In genomic region chr19:49150106-49150943, GRCh38 we compare ENCODE assay signal across 8 cellular contexts. TPM values are rescaled to one million over a fixed set of nuclear protein-coding genes. Genes with fewer than 3 reads are reported as not detected.
A peak's percentile ranks its signal among the peaks of the same experiment; 100 is the strongest.
DNase-seq lines count a peak whose midpoint lies in the region; ATAC-seq and TF ChIP-seq lines count a peak whose summit lies in the region.

No MANE protein-coding gene starts in this region.

- no peak for TF ChIP-seq CTCF in WI38 (IDR thresholded peaks at IDR 0.05; ENCODE audit: low read depth, low read length)

- peaks cover 0 to 5% of the 10 kb centered on the region in 2 donors for H3K27me3 ChIP-seq in duodenal mucosa (ENCODE audit: control insufficient read depth in 1 of 2, insufficient read depth in 2 of 2, low read length in 2 of 2)

- H3K9ac ChIP-seq in duodenal mucosa (ENCODE audit: low read depth in 1 of 2, low read length in 2 of 2): peak overlapping the region; percentile 98 to 99

- peaks cover 42 to 43% of the 10 kb centered on the region in 2 donors for H3K4me1 ChIP-seq in duodenal mucosa (ENCODE audit: control insufficient read depth in 1 of 2, insufficient read depth in 2 of 2, low read length in 2 of 2)

- H3K4me3 ChIP-seq in WI38 (ENCODE audit: low read depth, low read length) (peak overlapping the region; percentile 75), duodenal mucosa (ENCODE audit: low read depth in 1 of 2, low read length in 2 of 2) (peak overlapping the region; percentile 88 to 97)

- peak; percentile 81 for DNase-seq in AG20443 (ENCODE audit: low spot score)
- DNase-seq in H4 (ENCODE audit: low spot score): peak; percentile 79
- peak; percentile 78 for DNase-seq in NCI-H345 (lab: John Stamatoyannopoulos, UW)
- peak; percentile 93 for DNase-seq in left lobe of liver (ENCODE audit: low spot score)
- peak; percentile 29 for DNase-seq in stimulated activated CD4-positive, alpha-beta T cell treated with anti-CD3 and anti-CD28 coated beads, Interleukin-4, amount 100 ng/mL, for 24 hours

- H3K36me3 ChIP-seq in duodenal mucosa (ENCODE audit: control insufficient read depth in 1 of 2, insufficient read depth in 2 of 2, low read length in 2 of 2): no peaks in the 10 kb centered on the region

- no peaks in the 10 kb centered on the region for H3K9me3 ChIP-seq in duodenal mucosa (ENCODE audit: control insufficient read depth in 1 of 2, low read length in 2 of 2)

- H3K27ac ChIP-seq in duodenal mucosa (ENCODE audit: low read depth, low read length): peak overlapping the region; percentile 97

- peak; percentile 84 for ATAC-seq in left lobe of liver
- no peak for ATAC-seq in HG03097 (IDR thresholded peaks at IDR 0.05; ENCODE audit: low FRiP score, unreplicated experiment)

RNA-seq across cellular contexts. Expression of gene HRC, which starts 4.9 kb away (rescaled TPM):
- total RNA-seq in H4 (2014; rRNA removed; shearing (Covaris generic)): 0.06 TPM in 1 of 2 replicates, not detected in the other
- not detected for total RNA-seq in left lobe of liver

RNA-seq across cellular contexts. Expression of gene TRPM4, which starts 7.3 kb away (rescaled TPM):
- 3.9 and 5.0 TPM in 2 replicates for total RNA-seq in H4 (2014; rRNA removed; shearing (Covaris generic))
- 15.0 TPM for total RNA-seq in left lobe of liver

RNA-seq across cellular contexts. Expression of gene PPFIA3, which starts 31.0 kb away (rescaled TPM):
- 5.4 and 6.9 TPM in 2 replicates for total RNA-seq in H4 (2014; rRNA removed; shearing (Covaris generic))
- 2.3 TPM for total RNA-seq in left lobe of liver

RNA-seq across cellular contexts. Expression of gene C19orf73, which starts 31.4 kb away (rescaled TPM):
- total RNA-seq in H4 (2014; rRNA removed; shearing (Covaris generic)): 0.80 and 7.3 TPM in 2 replicates
- 2.2 TPM for total RNA-seq in left lobe of liver

RNA-seq across cellular contexts. Expression of gene LIN7B, which starts 36.2 kb away (rescaled TPM):
- 4.1 and 15.2 TPM in 2 replicates for total RNA-seq in H4 (2014; rRNA removed; shearing (Covaris generic))
- 5.5 TPM for total RNA-seq in left lobe of liver

Comparison
In these comparisons a context has a peak if more than half of its experiments do, and no peak if none do; other contexts are left out.
1. DNase-seq: peak in every context shown above with its lines; median percentile 93 in left lobe of liver; 81 in AG20443; 79 in H4; 78 in NCI-H345; 29 in stimulated activated CD4-positive, alpha-beta T cell treated with anti-CD3 and anti-CD28 coated beads, Interleukin-4, amount 100 ng/mL, for 24 hours.